8 cellular contexts compared by ENCODE assay signal in genomic region chr12:3753549-3754284, GRCh38. TPM values are rescaled to one million over a fixed set of nuclear protein-coding genes. Genes with fewer than 3 reads are reported as not detected.
DNase-seq lines count a peak whose midpoint lies in the region; ATAC-seq and TF ChIP-seq lines count a peak whose summit lies in the region.

No MANE protein-coding gene starts in this region.

- 53 to 65% methylated on average over 9 of the region's 9 CpGs for WGBS in lung, 2 donors
- 60% methylated on average over 9 of the region's 9 CpGs for WGBS in urinary bladder

- H3K9ac ChIP-seq in HUES48 (ENCODE audit: low read depth, low read length), result no peak overlapping the region

- peak overlapping the region; percentile 98 for H3K27ac Mint-ChIP-seq in activated T-helper 2 cell treated with anti-CD3 and anti-CD28 coated beads, Interferon-gamma antibody, Interleukin-2, Interleukin-4, amounts not matched to agents 10 μg/mL and 5 μg/mL and 100 μg/mL, durations not matched to agents 14 hours and 24 hours and 36 hours

- H3K9me3 Mint-ChIP-seq in activated T-helper 2 cell treated with anti-CD3 and anti-CD28 coated beads, Interferon-gamma antibody, Interleukin-2, Interleukin-4, amounts not matched to agents 10 μg/mL and 5 μg/mL and 100 μg/mL, durations not matched to agents 14 hours and 24 hours and 36 hours, result peaks cover 4% of the 10 kb centered on the region

- no peaks in the 10 kb centered on the region for H3K36me3 ChIP-seq in HUES48 (ENCODE audit: control insufficient read depth, insufficient read depth, low read length)
- H3K36me3 ChIP-seq in lung (ENCODE audit: control insufficient read depth in 2 of 2, insufficient read depth in 2 of 2, low read length in 2 of 2), result no peaks in the 10 kb centered on the region
- no peaks in the 10 kb centered on the region for H3K36me3 ChIP-seq in urinary bladder (ENCODE audit: insufficient read depth)

- CTCF ChIA-PET in RWPE1 (lab: Yijun Ruan, JAX), result interaction anchor here (0.6 to 1.1 kb wide), 2 partner anchors 446 to 454 kb away, joined by 3 to 4 read pairs; no protein-coding TSS in a partner anchor

- ATAC-seq in lung (ENCODE audit: insufficient read depth, low FRiP score), result peak; percentile 13

- intact Hi-C loops in activated T-helper 2 cell treated with anti-CD3 and anti-CD28 coated beads, Interferon-gamma antibody, Interleukin-2, Interleukin-4, amounts not matched to agents 10 μg/mL and 5 μg/mL and 100 μg/mL, durations not matched to agents 14 hours and 24 hours and 36 hours (cut with micrococcal nuclease), result loop anchor here (5.0 kb wide), 2 partner anchors 81 to 119 kb away; partner anchors contain the start of gene PARP11

- no peaks in the 10 kb centered on the region for H3K27me3 Mint-ChIP-seq in activated T-helper 2 cell treated with anti-CD3 and anti-CD28 coated beads, Interferon-gamma antibody, Interleukin-2, Interleukin-4, amounts not matched to agents 10 μg/mL and 5 μg/mL and 100 μg/mL, durations not matched to agents 14 hours and 24 hours and 36 hours (ENCODE audit: low read depth)

- DNase-seq in AML-193 (lab: John Stamatoyannopoulos, UW), result peak; percentile 73 to 75
- DNase-seq in activated T-helper 2 cell treated with anti-CD3 and anti-CD28 coated beads, Interferon-gamma antibody, Interleukin-2, Interleukin-4, amounts not matched to agents 10 μg/mL and 5 μg/mL and 100 μg/mL, durations not matched to agents 14 hours and 24 hours and 36 hours (ENCODE audit: low spot score), result no peak
- no peak for DNase-seq in lung (ENCODE audit: low spot score)
- no peak for DNase-seq in pons (ENCODE audit: low spot score)
- no peak for DNase-seq in inferior parietal cortex (ENCODE audit: extremely low spot score)
- no peak for DNase-seq in RWPE1 (ENCODE audit: low spot score)

- TF ChIP-seq CTCF in lung (IDR thresholded peaks at IDR 0.05; ENCODE audit: control extremely low read depth, extremely low read depth), result no peak
- no peak for TF ChIP-seq CTCF in RWPE1 (conservative IDR thresholded peaks at IDR 0.05; ENCODE audit: low read depth)

- H3K4me1 Mint-ChIP-seq in activated T-helper 2 cell treated with anti-CD3 and anti-CD28 coated beads, Interferon-gamma antibody, Interleukin-2, Interleukin-4, amounts not matched to agents 10 μg/mL and 5 μg/mL and 100 μg/mL, durations not matched to agents 14 hours and 24 hours and 36 hours (ENCODE audit: low read depth), result peaks cover 39% of the 10 kb centered on the region

- H3K9me3 ChIP-seq in HUES48 (ENCODE audit: control insufficient read depth, insufficient read depth, low read length) (no peaks in the 10 kb centered on the region), lung (ENCODE audit: control insufficient read depth in 2 of 2, insufficient read depth in 1 of 2, low read length in 1 of 2) (no peaks in the 10 kb centered on the region)

- H3K4me1 ChIP-seq in HUES48 (ENCODE audit: control insufficient read depth, insufficient read depth, low read length) (0 out of 2 replicates have a peak, but pooled peaks cover 3% of the 10 kb centered on the region), lung (ENCODE audit: control insufficient read depth in 2 of 2, insufficient read depth in 2 of 2, low read length in 2 of 2) (peaks cover 0 to 6% of the 10 kb centered on the region in 2 donors), urinary bladder (ENCODE audit: insufficient read depth) (no peaks in the 10 kb centered on the region)

- no peak overlapping the region for H3K27ac ChIP-seq in HUES48 (ENCODE audit: low read depth, low read length)
- peak overlapping the region in 1 of 2 donors; percentile 43 for H3K27ac ChIP-seq in lung (ENCODE audit: low read depth in 1 of 2, low read length in 1 of 2)
- H3K27ac ChIP-seq in urinary bladder (ENCODE audit: low read depth), result peak overlapping the region; percentile 60
- H3K27ac ChIP-seq in RWPE1, result no peak overlapping the region

- H3K4me3 Mint-ChIP-seq in activated T-helper 2 cell treated with anti-CD3 and anti-CD28 coated beads, Interferon-gamma antibody, Interleukin-2, Interleukin-4, amounts not matched to agents 10 μg/mL and 5 μg/mL and 100 μg/mL, durations not matched to agents 14 hours and 24 hours and 36 hours (ENCODE audit: low read depth), result peak overlapping the region; percentile 98

- H3K27me3 ChIP-seq in HUES48 (ENCODE audit: control insufficient read depth, insufficient read depth, low read length), result peaks cover 25% of the 10 kb centered on the region
- H3K27me3 ChIP-seq in lung (ENCODE audit: control insufficient read depth, insufficient read depth), result no peaks in the 10 kb centered on the region

- H3K4me3 ChIP-seq in HUES48 (ENCODE audit: low read depth, low read length), result peak overlapping the region; percentile 48; the same call in 1 of the 2 replicates
- H3K4me3 ChIP-seq in lung, result no peak overlapping the region
- no peak overlapping the region for H3K4me3 ChIP-seq in urinary bladder (ENCODE audit: low read depth, low read length)

- H3K36me3 Mint-ChIP-seq in activated T-helper 2 cell treated with anti-CD3 and anti-CD28 coated beads, Interferon-gamma antibody, Interleukin-2, Interleukin-4, amounts not matched to agents 10 μg/mL and 5 μg/mL and 100 μg/mL, durations not matched to agents 14 hours and 24 hours and 36 hours (ENCODE audit: low read depth), result peaks cover 30% of the 10 kb centered on the region

- POLR2A ChIA-PET in RWPE1 (lab: Yijun Ruan, JAX; ENCODE audit: low non-redundant PET), result no interaction called here

RNA-seq across cellular contexts. Expression of gene CRACR2A, which starts 0.8 kb away (rescaled TPM):
- 24.6 and 25.2 TPM in 2 replicates for total RNA-seq in activated T-helper 2 cell treated with anti-CD3 and anti-CD28 coated beads, Interferon-gamma antibody, Interleukin-2, Interleukin-4, amounts not matched to agents 10 μg/mL and 5 μg/mL and 100 μg/mL, durations not matched to agents 14 hours and 24 hours and 36 hours
- 10 to 100 TPM in 1 of 2 donors, 1 to 10 TPM in 1; 6.8 to 10.2 TPM for total RNA-seq in lung
- polyA plus RNA-seq in lung, result 1 to 10 TPM; 1.4 to 4.1 TPM
- total RNA-seq in urinary bladder, result 6.2 TPM
- polyA plus RNA-seq in urinary bladder, result 1.5 TPM

Comparison
In these comparisons a context has a peak if more than half of its experiments do, and no peak if none do; other contexts are left out.
1. DNase-seq: peak in AML-193 (2 of 2); none in activated T-helper 2 cell treated with anti-CD3 and anti-CD28 coated beads, Interferon-gamma antibody, Interleukin-2, Interleukin-4, amounts not matched to agents 10 μg/mL and 5 μg/mL and 100 μg/mL, durations not matched to agents 14 hours and 24 hours and 36 hours (single experiment), lung (single experiment), pons (single experiment), inferior parietal cortex (single experiment) and RWPE1 (single experiment).